8 cellular contexts compared by ENCODE assay signal in the genomic region with DNA sequence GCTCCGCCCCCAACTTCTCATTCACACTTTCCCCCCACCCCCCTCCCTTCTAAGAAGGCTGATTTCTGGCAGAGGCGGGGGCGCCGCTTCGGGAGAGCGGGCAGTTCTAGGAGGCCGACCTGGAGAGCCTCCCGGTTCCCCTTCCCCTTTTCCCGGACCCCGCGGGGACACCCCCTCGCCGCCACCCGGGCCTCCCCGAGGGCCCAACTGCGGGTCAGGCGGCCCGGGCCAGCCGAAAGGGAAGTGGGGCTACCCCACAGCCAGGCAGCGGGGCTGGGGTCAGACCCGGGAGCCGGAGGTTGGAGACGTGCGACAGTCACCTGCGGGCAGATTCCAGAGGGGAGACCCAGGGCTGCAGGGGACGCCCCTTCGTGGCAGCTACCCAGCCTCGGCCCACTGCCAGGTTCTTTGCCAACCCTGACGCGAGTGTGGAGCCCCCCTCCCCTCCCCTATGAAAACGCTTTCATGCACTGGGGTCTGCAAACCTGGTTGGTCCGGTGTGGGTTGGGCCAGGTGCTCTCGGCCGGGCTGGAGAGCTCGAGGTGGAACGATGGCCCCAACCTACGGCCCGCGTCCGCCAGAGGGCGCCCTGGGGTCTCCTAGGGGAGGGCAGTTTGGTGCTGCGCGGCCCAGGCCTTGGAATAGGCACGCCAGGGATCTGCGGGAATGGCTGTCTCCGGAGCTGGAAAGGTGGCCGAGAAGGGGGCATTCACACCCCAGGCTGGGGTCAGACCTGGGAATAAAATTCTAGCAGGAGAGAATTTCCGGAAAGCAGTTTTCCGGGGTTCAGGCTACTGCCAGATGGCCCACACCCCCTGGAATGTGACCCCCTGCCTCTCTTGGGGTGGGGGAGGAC. TPM values are rescaled to one million over a fixed set of nuclear protein-coding genes. Genes with fewer than 3 reads are reported as not detected.
DNase-seq lines count a peak whose midpoint lies in the region; ATAC-seq and TF ChIP-seq lines count a peak whose summit lies in the region.

No MANE protein-coding gene starts in this region.

- peak overlapping the region; percentile 74 for H3K27ac ChIP-seq in PC-3 (ENCODE audit: low read length)
- peak overlapping the region; percentile 87 for H3K27ac ChIP-seq in muscle layer of colon (ENCODE audit: low read depth, low read length)

- intact Hi-C loops in PC-3 (cut with micrococcal nuclease), result loop anchor here (1.0 to 2.0 kb wide), 7 partner anchors 18 to 71 kb away; a partner anchor contains a TSS

- peak overlapping the region; percentile 47 for H3K4me3 ChIP-seq in Jurkat, Clone E6-1 (ENCODE audit: low read length)
- H3K4me3 ChIP-seq in PC-3 (ENCODE audit: low read length) (peak overlapping the region; percentile 81), muscle layer of colon (ENCODE audit: low read depth in 1 of 2, low read length in 2 of 2) (peak overlapping the region; percentile 52 to 58)

- BruUV-seq in PC-3 (replicated peaks; lab: Mats Ljungman, UMichigan), result TSS peak; percentile 32

- H3K9me3 ChIP-seq in PC-3 (ENCODE audit: low read length) (no peaks in the 10 kb centered on the region), muscle layer of colon (ENCODE audit: low read length) (no peaks in the 10 kb centered on the region)

- POLR2A ChIA-PET in PC-3 (lab: Charles Lee; ENCODE audit: unreplicated experiment), result interaction anchor here (0.8 to 0.9 kb wide), 2 partner anchors 25 to 46 kb away, joined by 3 to 5 read pairs; no protein-coding TSS in a partner anchor

- no peaks in the 10 kb centered on the region for H3F3A ChIP-seq in PC-3 (ENCODE audit: low read length, unreplicated experiment)

- H3K4me3 Mint-ChIP-seq in activated T-cell treated with anti-CD3 and anti-CD28 coated beads, Interleukin-2, amount 50 U/mL, for 4 hours, result peak overlapping the region; percentile 82

- peak overlapping the region; percentile 79 for H3K9ac ChIP-seq in PC-3 (ENCODE audit: low read length)
- peak overlapping the region; percentile 33 for H3K9ac ChIP-seq in muscle layer of colon (ENCODE audit: low read length)

- H4K20me1 ChIP-seq in PC-3 (ENCODE audit: low read length), result peaks cover 29% of the 10 kb centered on the region

- H2AFZ ChIP-seq in PC-3 (ENCODE audit: low read length), result peak overlapping the region; percentile 86

- H3K27me3 ChIP-seq in PC-3 (ENCODE audit: low read length) (no peaks in the 10 kb centered on the region), muscle layer of colon (ENCODE audit: control insufficient read depth in 1 of 2, insufficient read depth in 2 of 2, low read length in 2 of 2) (peaks cover 0 to 2% of the 10 kb centered on the region in 2 donors)

- CTCF ChIA-PET in PC-3 (lab: Charles Lee), result interaction anchor here (0.6 to 2.3 kb wide), 8 partner anchors 18 to 110 kb away, joined by 3 to 20 read pairs (median 4); no protein-coding TSS in a partner anchor

- peaks cover 34% of the 10 kb centered on the region for H3K4me1 ChIP-seq in PC-3 (ENCODE audit: insufficient read depth, low read length)
- peaks cover 22% of the 10 kb centered on the region for H3K4me1 ChIP-seq in muscle layer of colon (ENCODE audit: insufficient read depth, low read length)

- no peaks in the 10 kb centered on the region for H3K9me2 ChIP-seq in PC-3 (replicated peaks; ENCODE audit: low read length)

- H3K36me3 Mint-ChIP-seq in activated T-cell treated with anti-CD3 and anti-CD28 coated beads, Interleukin-2, amount 50 U/mL, for 4 hours (ENCODE audit: insufficient read depth), result peaks cover 20% of the 10 kb centered on the region

- DNase-seq in AG20443 (ENCODE audit: low spot score) (peak; percentile 93), PC-3 (peak; percentile 98)
- DNase-seq in Jurkat, Clone E6-1 (ENCODE audit: low read depth, low spot score), result no peak
- DNase-seq in activated T-cell treated with anti-CD3 and anti-CD28 coated beads, Interleukin-2, amount 50 U/mL, for 4 hours, result peak; percentile 93
- peak; percentile 100 for DNase-seq in stimulated activated CD8-positive, alpha-beta memory T cell treated with anti-CD3 and anti-CD28 coated beads, Interleukin-4, amount 100 ng/mL, for 48 hours

- H3K27me3 Mint-ChIP-seq in activated T-cell treated with anti-CD3 and anti-CD28 coated beads, Interleukin-2, amount 50 U/mL, for 4 hours (ENCODE audit: low read depth), result no peaks in the 10 kb centered on the region

- peak; percentile 95 for TF ChIP-seq CTCF in PC-3 (conservative IDR thresholded peaks at IDR 0.05; ENCODE audit: low read depth, low read length)

- peaks cover 42% of the 10 kb centered on the region for H3K79me2 ChIP-seq in PC-3 (ENCODE audit: low read length)

- ATAC-seq in GM19395 (IDR thresholded peaks at IDR 0.05; ENCODE audit: unreplicated experiment) (peak; percentile 23), PC-3 (peak; percentile 73), esophagus mucosa (peak; percentile 63)
- peak; percentile 32 to 37 for ATAC-seq in activated T-cell treated with anti-CD3 and anti-CD28 coated beads, Interleukin-2, amount 50 U/mL, for 4 hours

- peaks cover 30% of the 10 kb centered on the region for H3K4me1 Mint-ChIP-seq in activated T-cell treated with anti-CD3 and anti-CD28 coated beads, Interleukin-2, amount 50 U/mL, for 4 hours (ENCODE audit: low read depth)

- peak overlapping the region; percentile 99 for H3K4me2 ChIP-seq in PC-3 (ENCODE audit: low read length)

- peaks cover 13% of the 10 kb centered on the region for H3K36me3 ChIP-seq in PC-3 (ENCODE audit: low read depth, low read length)
- peaks cover 15% of the 10 kb centered on the region for H3K36me3 ChIP-seq in muscle layer of colon (ENCODE audit: insufficient read depth, low read length)

- no peaks in the 10 kb centered on the region for H3K9me3 Mint-ChIP-seq in activated T-cell treated with anti-CD3 and anti-CD28 coated beads, Interleukin-2, amount 50 U/mL, for 4 hours

RNA-seq across cellular contexts. Expression of a gene that starts 0.7 kb away (rescaled TPM):
- polyA plus RNA-seq in Jurkat, Clone E6-1 (2012; ENCODE audit: insufficient read depth, insufficient read length), result 1.3 TPM
- total RNA-seq in PC-3 (2014; rRNA removed) (103 and 125 TPM in 2 replicates), esophagus mucosa (13.6 TPM)
- total RNA-seq in activated T-cell treated with anti-CD3 and anti-CD28 coated beads, Interleukin-2, amount 50 U/mL, for 4 hours, result 100 to 1,000 TPM; 118 to 143 (median 136) TPM

RNA-seq across cellular contexts. Expression of a gene that starts 17.9 kb away (rescaled TPM):
- polyA plus RNA-seq in Jurkat, Clone E6-1 (2012; ENCODE audit: insufficient read depth, insufficient read length), result 31.5 TPM
- total RNA-seq in PC-3 (2014; rRNA removed), result 40.6 and 47.0 TPM in 2 replicates
- 10 to 100 TPM; 47.4 to 51.7 (median 47.5) TPM for total RNA-seq in activated T-cell treated with anti-CD3 and anti-CD28 coated beads, Interleukin-2, amount 50 U/mL, for 4 hours
- 15.9 TPM for total RNA-seq in esophagus mucosa

Comparison
In these comparisons a context has a peak if more than half of its experiments do, and no peak if none do; other contexts are left out.
1. ATAC-seq: peak in every context shown above with its lines; median percentile 73 in PC-3; 63 in esophagus mucosa; 34 in activated T-cell treated with anti-CD3 and anti-CD28 coated beads, Interleukin-2, amount 50 U/mL, for 4 hours; 23 in GM19395.